ENCODE assay signal across 19 cellular contexts in the genomic region with DNA sequence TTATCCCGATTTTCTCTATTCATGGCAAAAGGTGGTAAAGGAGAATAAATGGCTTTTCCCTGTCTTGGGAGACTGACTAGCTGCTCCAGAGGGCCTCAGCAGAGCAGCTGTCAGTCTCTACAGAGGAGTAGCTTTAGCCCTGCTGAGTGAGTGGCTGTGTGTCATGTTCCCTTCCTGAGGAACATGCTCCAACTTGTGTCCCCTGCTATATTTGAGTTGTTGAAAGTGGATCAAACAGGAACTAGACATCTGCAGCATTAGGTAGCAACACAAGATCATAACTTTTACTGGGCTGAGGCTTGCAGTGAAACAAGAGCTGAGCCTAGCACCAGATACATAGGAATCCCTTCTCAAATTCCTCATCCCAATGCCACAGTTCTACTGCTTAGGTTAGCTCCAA. TPM values are rescaled to one million over a fixed set of nuclear protein-coding genes. Genes with fewer than 3 reads are reported as not detected.
DNase-seq lines count a peak whose midpoint lies in the region; FAIRE-seq and TF ChIP-seq lines count a peak whose summit lies in the region.
"Had no signal": no experiment of that assay in that cellular context is flagged by ENCODE, and none has a peak within 500 bp of the region (broad histone marks: within the 10 kb centered on the region; RNA-seq: fewer than 3 reads in every experiment).

No MANE protein-coding gene starts in this region.

- no peaks in the 10 kb centered on the region for H3K9me1 ChIP-seq in keratinocyte (ENCODE audit: control insufficient read depth, extremely low read depth, insufficient read depth, low read length)

- H3K4me3 ChIP-seq in ACC112 (ENCODE audit: low read depth, low read length) (no peak overlapping the region), OCI-LY3 (ENCODE audit: low read length) (no peak overlapping the region), keratinocyte (ENCODE audit: control insufficient read depth in 2 of 3, extremely low read depth in 1 of 3, insufficient read depth in 2 of 3, low read depth in 1 of 3, low read length in 3 of 3) (no peak overlapping the region)
- H3K4me3 ChIP-seq: GM23248, heart left ventricle, suprapubic skin had no signal

- H3K9me3 ChIP-seq in OCI-LY3 (ENCODE audit: insufficient read depth, low read length) (no peaks in the 10 kb centered on the region), keratinocyte (ENCODE audit: control insufficient read depth, low read depth, low read length) (no peaks in the 10 kb centered on the region)
- H3K9me3 ChIP-seq: heart left ventricle, suprapubic skin had no signal

- no peak overlapping the region for H3K27ac ChIP-seq in ACC112 (ENCODE audit: low read depth, low read length)
- H3K27ac ChIP-seq in OCI-LY3 (ENCODE audit: low read length) = peak overlapping the region; percentile 64
- H3K27ac ChIP-seq in keratinocyte (ENCODE audit: control insufficient read depth, insufficient read depth, low read length) = peak overlapping the region; percentile 64
- H3K27ac ChIP-seq: GM23248, heart left ventricle, suprapubic skin had no signal

- DNase-seq in MV-4-11 (lab: John Stamatoyannopoulos, UW) (peak; percentile 11), keratinocyte (ENCODE audit: low read depth, low spot score) (no peak), NOMO-1 (lab: John Stamatoyannopoulos, UW; ENCODE audit: unreplicated experiment in 2 of 2) (no peak), D721Med (ENCODE audit: insufficient read length, low spot score) (no peak), head of caudate nucleus (no peak)
- no peak for DNase-seq in activated effector memory CD4-positive, alpha-beta T cell treated with anti-CD3 and anti-CD28 coated beads, Interleukin-2, amount 50 U/mL, for 16 hours
- DNase-seq: ACHN, DMS79 treated with DMSO at 0.1 percent for 48 hours, heart left ventricle, left colon, NCI-H1092, NCI-H2081, NCI-H510A, small intestine had no signal

- TF ChIP-seq CTCF in OCI-LY3 (IDR thresholded peaks at IDR 0.05; ENCODE audit: low read depth, low read length) (no peak), keratinocyte (optimal IDR thresholded peaks at IDR 0.05 in 1 of 3, IDR thresholded peaks at IDR 0.05 in 1 of 3, conservative IDR thresholded peaks at IDR 0.05 in 1 of 3; ENCODE audit: extremely low read depth in 1 of 3, insufficient read depth in 2 of 3, low read length in 3 of 3) (no peak), D721Med (IDR thresholded peaks at IDR 0.05; ENCODE audit: insufficient read depth, missing control alignments) (no peak)

- H3K4me1 ChIP-seq in ACC112 (ENCODE audit: control insufficient read depth, insufficient read depth, low read length, unreplicated experiment) (peaks cover 39% of the 10 kb centered on the region), OCI-LY3 (ENCODE audit: low read length) (peaks cover 55% of the 10 kb centered on the region), keratinocyte (ENCODE audit: control insufficient read depth, extremely low read depth, insufficient read depth, low read length) (peaks cover 33% of the 10 kb centered on the region)
- H3K4me1 ChIP-seq: heart left ventricle, suprapubic skin had no signal

- peak overlapping the region; percentile 68 for H2AFZ ChIP-seq in ACC112 (ENCODE audit: low read length, unreplicated experiment)
- no peak overlapping the region for H2AFZ ChIP-seq in OCI-LY3 (ENCODE audit: low read depth, low read length)
- H2AFZ ChIP-seq in keratinocyte (ENCODE audit: control insufficient read depth, low read length) = peak overlapping the region; percentile 66
- H2AFZ ChIP-seq: GM23248 had no signal

- H3K27me3 ChIP-seq in ACC112 (ENCODE audit: insufficient read depth, low read length) (no peaks in the 10 kb centered on the region), OCI-LY3 (ENCODE audit: low read depth, low read length) (no peaks in the 10 kb centered on the region), keratinocyte (ENCODE audit: control insufficient read depth, extremely low read depth, insufficient read depth, low read length) (no peaks in the 10 kb centered on the region)
- H3K27me3 ChIP-seq: heart left ventricle, suprapubic skin had no signal

- H3K79me2 ChIP-seq in ACC112 (ENCODE audit: control insufficient read depth, insufficient read depth, low read length, unreplicated experiment) = no peaks in the 10 kb centered on the region
- H3K79me2 ChIP-seq in OCI-LY3 (ENCODE audit: low read length) = no peaks in the 10 kb centered on the region
- no peaks in the 10 kb centered on the region for H3K79me2 ChIP-seq in keratinocyte (ENCODE audit: control insufficient read depth, insufficient read depth, low read length)

- H3K4me2 ChIP-seq in OCI-LY3 (ENCODE audit: low read length) (peak overlapping the region; percentile 58; the same call in 1 of the 2 replicates), keratinocyte (ENCODE audit: control insufficient read depth, extremely low read depth, insufficient read depth, low read depth, low read length) (peak overlapping the region; percentile 49)

- dilution Hi-C loops in keratinocyte (cut with MboI; ENCODE audit: extremely low pct_ligation_motif_present, low sequenced_read_pairs) = no loop called here

- H3K9ac ChIP-seq in OCI-LY3 (ENCODE audit: low read length) (no peak overlapping the region), keratinocyte (ENCODE audit: control insufficient read depth, extremely low read depth, insufficient read depth, low read length) (no peak overlapping the region)
- H3K9ac ChIP-seq: GM23248 had no signal

- FAIRE-seq in keratinocyte (lab: Jason Lieb, UNC) (peak; percentile 87), D721Med (lab: Jason Lieb, UNC) (no peak)
- FAIRE-seq: HTR-8/SVneo, small intestine had no signal

- H3K36me3 ChIP-seq in ACC112 (ENCODE audit: insufficient read depth, low read length) (no peaks in the 10 kb centered on the region), OCI-LY3 (replicated peaks; ENCODE audit: low read depth, low read length) (peaks cover 3% of the 10 kb centered on the region), keratinocyte (ENCODE audit: control insufficient read depth in 2 of 2, extremely low read depth in 1 of 2, insufficient read depth in 2 of 2, low read length in 2 of 2) (no peaks in the 10 kb centered on the region)
- H3K36me3 ChIP-seq: heart left ventricle, suprapubic skin had no signal

- H4K20me1 ChIP-seq in OCI-LY3 (ENCODE audit: insufficient read depth, low read length) (no peaks in the 10 kb centered on the region), keratinocyte (ENCODE audit: control insufficient read depth, extremely low read depth, insufficient read depth, low read length) (no peaks in the 10 kb centered on the region)

- intact Hi-C loops in head of caudate nucleus (cut with DNase I) = no loop called here

RNA-seq across cellular contexts. Expression of gene PLAC1, which starts 26.7 kb away (rescaled TPM):
- 8.5 to 13.7 TPM (median 9.7 TPM) in 3 replicates for polyA plus RNA-seq in keratinocyte
- polyA plus RNA-seq in keratinocyte (2011; ENCODE audit: low read depth) = not detected
- polyA plus RNA-seq in keratinocyte (2011; cell fraction: cytosol; rRNA removed) = 3.4 and 3.5 TPM in 2 replicates
- polyA plus RNA-seq in keratinocyte (2011; cell fraction: nucleus; rRNA removed) = 11.8 and 14.2 TPM in 2 replicates
- 5.2 and 8.7 TPM in 2 replicates for polyA plus RNA-seq in keratinocyte (2012; ENCODE audit: low replicate concordance)
- 4.3 to 7.8 TPM (median 4.6 TPM) in 3 replicates for polyA minus RNA-seq in keratinocyte
- not detected for polyA minus RNA-seq in keratinocyte (2011; cell fraction: cytosol; rRNA and poly(A)+ RNA removed)
- polyA minus RNA-seq in keratinocyte (2011; cell fraction: nucleus; rRNA and poly(A)+ RNA removed) = 3.6 and 7.8 TPM in 2 replicates
- polyA plus RNA-seq: GM23248, heart left ventricle had no signal
